In genomic region chr7:125059861-125060456, GRCh38 we compare ENCODE assay signal across 10 cellular contexts.
DNase-seq lines count a peak whose midpoint lies in the region; FAIRE-seq and TF ChIP-seq lines count a peak whose summit lies in the region.
"Had no signal": no experiment of that assay in that cellular context is flagged by ENCODE, and none has a peak within 500 bp of the region (broad histone marks: within the 10 kb centered on the region; RNA-seq: fewer than 3 reads in every experiment).

No MANE protein-coding gene starts in this region.

- H3K9me3 ChIP-seq in SK-N-SH (no peaks in the 10 kb centered on the region), kidney (ENCODE audit: control insufficient read depth in 1 of 2, low read length in 2 of 2) (no peaks in the 10 kb centered on the region), WERI-Rb-1 (ENCODE audit: severe bottlenecking) (no peaks in the 10 kb centered on the region)

- FAIRE-seq in kidney (lab: Jason Lieb, UNC), result peak; percentile 93

- POLR2A ChIA-PET in SK-N-SH (lab: Yijun Ruan, JAX), result no interaction called here

- H4K20me1 ChIP-seq in SK-N-SH (ENCODE audit: insufficient read depth), result no peaks in the 10 kb centered on the region

- 3% methylated on average over 3 of the region's 3 CpGs for WGBS in SK-N-SH (ENCODE audit: low lambda C conversion rate)

- H3F3A ChIP-seq in SK-N-SH (replicated peaks; ENCODE audit: insufficient read depth), result peaks cover 11% of the 10 kb centered on the region

- TF ChIP-seq CTCF in LNCAP (IDR thresholded peaks at IDR 0.05) (peak; percentile 63), SK-N-SH (IDR thresholded peaks at IDR 0.05) (peak; percentile 90), kidney (IDR thresholded peaks at IDR 0.05; ENCODE audit: borderline replicate concordance, extremely low read depth, insufficient read depth) (peak; percentile 17), WERI-Rb-1 (IDR thresholded peaks at IDR 0.05; ENCODE audit: low read depth, low read length) (no peak)

- DNase-seq in DMS 273 treated with DMSO at 0.1 percent for 48 hours (lab: John Stamatoyannopoulos, UW) (peak; percentile 30), SK-N-SH (peak; percentile 12), kidney (no peak), D341Med (ENCODE audit: low spot score) (no peak), WERI-Rb-1 (no peak)
- no peak for DNase-seq in central memory CD4-positive, alpha-beta T cell
- no peak for DNase-seq in activated T-cell treated with anti-CD3 and anti-CD28 coated beads, Interleukin-2, amount 50 U/mL, for 1 hour
- DNase-seq: activated B cell treated with CpG ODN at 0.5 μM for 24 hours had no signal

- H3K36me3 ChIP-seq in SK-N-SH (replicated peaks in 1 of 2; ENCODE audit: control insufficient read depth in 1 of 2, insufficient read depth in 2 of 2, low read length in 1 of 2) (no peaks in the 10 kb centered on the region), kidney (ENCODE audit: control insufficient read depth in 1 of 2, insufficient read depth in 2 of 2, low read length in 2 of 2) (no peaks in the 10 kb centered on the region), WERI-Rb-1 (no peaks in the 10 kb centered on the region)

- CTCF ChIA-PET in SK-N-SH (lab: Yijun Ruan, JAX), result interaction anchor here (0.6 to 3.5 kb wide), 32 partner anchors 9 to 1927 kb away, joined by 3 to 68 read pairs (median 3); no protein-coding TSS in a partner anchor

- H3K4me1 ChIP-seq in SK-N-SH (ENCODE audit: control insufficient read depth in 1 of 2, insufficient read depth in 2 of 2, low read depth in 1 of 2, low read length in 1 of 2), result peaks cover 6 to 22% of the 10 kb centered on the region in 2 experiments; a peak in 3 of 4 replicates
- H3K4me1 ChIP-seq in kidney (ENCODE audit: control insufficient read depth in 1 of 2, insufficient read depth in 1 of 2, low read depth in 1 of 2, low read length in 2 of 2), result no peaks in the 10 kb centered on the region
- H3K4me1 ChIP-seq: parathyroid adenoma had no signal

- H3K4me3 ChIP-seq in SK-N-SH (ENCODE audit: low read depth in 2 of 2, low read length in 1 of 2) (no peak overlapping the region; a peak in 1 of 4 replicates), kidney (ENCODE audit: low read length in 2 of 2) (no peak overlapping the region), WERI-Rb-1 (ENCODE audit: low read depth, low read length) (no peak overlapping the region)

- H3K27me3 ChIP-seq in SK-N-SH (ENCODE audit: insufficient read depth) (no peaks in the 10 kb centered on the region), WERI-Rb-1 (ENCODE audit: insufficient read depth, low read depth, severe bottlenecking) (no peaks in the 10 kb centered on the region)

- no peak overlapping the region for H3K9ac ChIP-seq in SK-N-SH
- H3K9ac ChIP-seq in kidney (ENCODE audit: low read length in 2 of 2), result no peak overlapping the region
- H3K9ac ChIP-seq: parathyroid adenoma had no signal

- TF ChIP-seq RAD21 in SK-N-SH (IDR thresholded peaks at IDR 0.05; ENCODE audit: low read length), result peak; percentile 74

- TF ChIP-seq EP300 in SK-N-SH (IDR thresholded peaks at IDR 0.05; ENCODE audit: borderline replicate concordance in 1 of 2, low read depth in 1 of 2, low read length in 1 of 2), result no peak

- H2AFZ ChIP-seq in SK-N-SH (ENCODE audit: low read depth), result no peak overlapping the region
- H2AFZ ChIP-seq: parathyroid adenoma had no signal

- no peaks in the 10 kb centered on the region for H3K79me2 ChIP-seq in SK-N-SH (ENCODE audit: insufficient read depth)
- H3K79me2 ChIP-seq: parathyroid adenoma had no signal

- intact Hi-C loops in kidney (cut with DNase I), result no loop called here

- no peaks in the 10 kb centered on the region for H3K9me2 ChIP-seq in SK-N-SH

- no peak overlapping the region for H3K4me2 ChIP-seq in SK-N-SH

- no peak overlapping the region for H3K27ac ChIP-seq in SK-N-SH (ENCODE audit: low read depth in 2 of 2, low read length in 1 of 2)
- H3K27ac ChIP-seq in kidney (ENCODE audit: low read depth in 2 of 2, low read length in 2 of 2), result no peak overlapping the region
- H3K27ac ChIP-seq in WERI-Rb-1, result no peak overlapping the region
- H3K27ac ChIP-seq: parathyroid adenoma had no signal

TF ChIP-seq in SK-N-SH, 30 proteins besides CTCF, POLR2A, EP300 and RAD21:
- TF ChIP-seq RCOR1 (IDR thresholded peaks at IDR 0.05; ENCODE audit: low read length) (no peak), SMC3 (IDR thresholded peaks at IDR 0.05; ENCODE audit: low read depth, low read length) (peak; percentile 30; the same call in 1 of the 2 replicates)

Comparison
In these comparisons a context has a peak if more than half of its experiments do, and no peak if none do; other contexts are left out.
1. DNase-seq: peak in DMS 273 treated with DMSO at 0.1 percent for 48 hours (single experiment) and SK-N-SH (single experiment); none in kidney (single experiment), D341Med (single experiment), central memory CD4-positive, alpha-beta T cell (single experiment), WERI-Rb-1 (single experiment) and activated T-cell treated with anti-CD3 and anti-CD28 coated beads, Interleukin-2, amount 50 U/mL, for 1 hour (single experiment).